Comparison of ENCODE assay signal across 21 cellular contexts in the genomic region with DNA sequence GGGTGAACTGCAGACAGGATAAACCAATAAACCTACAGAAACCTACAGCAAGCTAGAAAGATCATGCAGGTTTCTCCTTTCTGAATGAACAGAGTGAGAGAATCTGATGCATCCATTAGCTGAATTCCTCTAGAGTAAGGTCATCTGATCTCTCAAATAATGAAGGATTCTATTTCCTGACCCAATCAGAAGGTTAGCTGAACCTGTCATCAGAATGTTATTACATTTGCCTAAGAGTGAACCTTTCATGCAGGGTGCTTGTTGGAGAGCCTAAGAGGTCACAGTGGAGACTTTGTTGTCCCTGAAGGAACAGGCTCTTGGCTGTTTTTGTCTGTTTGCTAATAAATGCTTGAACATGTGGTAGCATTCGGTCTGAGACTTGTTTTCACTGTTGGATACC. TPM values are rescaled to one million over a fixed set of nuclear protein-coding genes. Genes with fewer than 3 reads are reported as not detected.
"Had no signal": no experiment of that assay in that cellular context is flagged by ENCODE, and none has a peak within 500 bp of the region (broad histone marks: within the 10 kb centered on the region; RNA-seq: fewer than 3 reads in every experiment).

No MANE protein-coding gene starts in this region.

- DNase-seq: activated B cell treated with CpG ODN at 0.5 μM for 24 hours; activated naive CD8-positive, alpha-beta T cell treated with anti-CD3 and anti-CD28 coated beads, Interleukin-2, amount 10 ng/mL, durations not matched to agents 7 days and 5 days; anterior cingulate cortex; dorsolateral prefrontal cortex; kidney; left ventricle myocardium superior; natural killer cell; occipital lobe; right cardiac atrium; small intestine; stimulated activated naive CD8-positive, alpha-beta T cell treated with anti-CD3 and anti-CD28 coated beads, Interleukin-15, Interleukin-2, amounts not matched to agents 100 U/mL and 50 U/mL, for 24 hours; T-helper 17 cell; transverse colon had no signal

- H3K4me3 ChIP-seq: breast epithelium, dorsolateral prefrontal cortex, transverse colon, vagina had no signal

- H3K4me1 ChIP-seq: breast epithelium, transverse colon had no signal

- H3K36me3 Mint-ChIP-seq: activated naive CD8-positive, alpha-beta T cell treated with anti-CD3 and anti-CD28 coated beads, Interleukin-2, amount 10 ng/mL, durations not matched to agents 7 days and 5 days; memory B cell; natural killer cell had no signal

- H3K4me3 Mint-ChIP-seq: activated B cell treated with CpG ODN at 0.5 μM for 24 hours; activated naive CD8-positive, alpha-beta T cell treated with anti-CD3 and anti-CD28 coated beads, Interleukin-2, amount 10 ng/mL, durations not matched to agents 7 days and 5 days; activated T-helper 1 cell treated with anti-CD3 and anti-CD28 coated beads, Interleukin-12 subunit alpha, Interleukin-12 subunit beta, Interleukin-2, Interleukin-4 antibody, amounts not matched to agents 30 ng/mL and 10 ng/mL and 1 ng/mL, durations not matched to agents 14 hours and 24 hours and 36 hours; memory B cell; natural killer cell; T-helper 17 cell had no signal

- H3K27ac Mint-ChIP-seq: activated B cell treated with CpG ODN at 0.5 μM for 24 hours; activated naive CD8-positive, alpha-beta T cell treated with anti-CD3 and anti-CD28 coated beads, Interleukin-2, amount 10 ng/mL, durations not matched to agents 7 days and 5 days; activated T-helper 1 cell treated with anti-CD3 and anti-CD28 coated beads, Interleukin-12 subunit alpha, Interleukin-12 subunit beta, Interleukin-2, Interleukin-4 antibody, amounts not matched to agents 30 ng/mL and 10 ng/mL and 1 ng/mL, durations not matched to agents 14 hours and 24 hours and 36 hours; memory B cell; natural killer cell; progenitor cell of endocrine pancreas; T-helper 17 cell had no signal

- ATAC-seq: esophagus mucosa; left ventricle myocardium superior; natural killer cell; right cardiac atrium; stimulated activated naive CD8-positive, alpha-beta T cell treated with anti-CD3 and anti-CD28 coated beads, Interleukin-15, Interleukin-2, amounts not matched to agents 100 U/mL and 50 U/mL, for 24 hours; T-helper 17 cell had no signal

- H3K4me1 Mint-ChIP-seq: activated B cell treated with CpG ODN at 0.5 μM for 24 hours, memory B cell, T-helper 17 cell had no signal

- H3K9me3 Mint-ChIP-seq: activated B cell treated with CpG ODN at 0.5 μM for 24 hours; activated naive CD8-positive, alpha-beta T cell treated with anti-CD3 and anti-CD28 coated beads, Interleukin-2, amount 10 ng/mL, durations not matched to agents 7 days and 5 days; activated T-helper 1 cell treated with anti-CD3 and anti-CD28 coated beads, Interleukin-12 subunit alpha, Interleukin-12 subunit beta, Interleukin-2, Interleukin-4 antibody, amounts not matched to agents 30 ng/mL and 10 ng/mL and 1 ng/mL, durations not matched to agents 14 hours and 24 hours and 36 hours; memory B cell; natural killer cell had no signal

- H3K9me3 ChIP-seq: breast epithelium, transverse colon, vagina had no signal

- H3K27ac ChIP-seq: breast epithelium, dorsolateral prefrontal cortex, transverse colon, vagina had no signal

- H3K27me3 ChIP-seq: breast epithelium, dorsolateral prefrontal cortex, transverse colon, vagina had no signal

- H3K36me3 ChIP-seq: breast epithelium, transverse colon, vagina had no signal

- H3K27me3 Mint-ChIP-seq: activated B cell treated with CpG ODN at 0.5 μM for 24 hours had no signal

RNA-seq across cellular contexts. Expression of a gene that starts 24.0 kb away (rescaled TPM):
- total RNA-seq: activated B cell treated with CpG ODN at 0.5 μM for 24 hours; activated CD8-positive, alpha-beta memory T cell treated with anti-CD3 and anti-CD28 coated beads for 36 hours; activated naive CD8-positive, alpha-beta T cell treated with anti-CD3 and anti-CD28 coated beads, Interleukin-2, amount 10 ng/mL, durations not matched to agents 7 days and 5 days; activated T-helper 1 cell treated with anti-CD3 and anti-CD28 coated beads, Interleukin-12 subunit alpha, Interleukin-12 subunit beta, Interleukin-2, Interleukin-4 antibody, amounts not matched to agents 30 ng/mL and 10 ng/mL and 1 ng/mL, durations not matched to agents 14 hours and 24 hours and 36 hours; breast epithelium; chondrocyte; esophagus mucosa; kidney; left ventricle myocardium superior; natural killer cell; progenitor cell of endocrine pancreas; right cardiac atrium; T-helper 17 cell; transverse colon; vagina had no signal
- polyA plus RNA-seq: right cardiac atrium, small intestine had no signal

RNA-seq across cellular contexts. Expression of a gene that starts 57.5 kb away (rescaled TPM):
- total RNA-seq: activated B cell treated with CpG ODN at 0.5 μM for 24 hours; activated CD8-positive, alpha-beta memory T cell treated with anti-CD3 and anti-CD28 coated beads for 36 hours; activated naive CD8-positive, alpha-beta T cell treated with anti-CD3 and anti-CD28 coated beads, Interleukin-2, amount 10 ng/mL, durations not matched to agents 7 days and 5 days; activated T-helper 1 cell treated with anti-CD3 and anti-CD28 coated beads, Interleukin-12 subunit alpha, Interleukin-12 subunit beta, Interleukin-2, Interleukin-4 antibody, amounts not matched to agents 30 ng/mL and 10 ng/mL and 1 ng/mL, durations not matched to agents 14 hours and 24 hours and 36 hours; breast epithelium; esophagus mucosa; kidney; left ventricle myocardium superior; natural killer cell; occipital lobe; progenitor cell of endocrine pancreas; right cardiac atrium; T-helper 17 cell; transverse colon; vagina had no signal
- polyA plus RNA-seq: small intestine had no signal
